ENCODE assay signal across 11 cellular contexts in the genomic region with DNA sequence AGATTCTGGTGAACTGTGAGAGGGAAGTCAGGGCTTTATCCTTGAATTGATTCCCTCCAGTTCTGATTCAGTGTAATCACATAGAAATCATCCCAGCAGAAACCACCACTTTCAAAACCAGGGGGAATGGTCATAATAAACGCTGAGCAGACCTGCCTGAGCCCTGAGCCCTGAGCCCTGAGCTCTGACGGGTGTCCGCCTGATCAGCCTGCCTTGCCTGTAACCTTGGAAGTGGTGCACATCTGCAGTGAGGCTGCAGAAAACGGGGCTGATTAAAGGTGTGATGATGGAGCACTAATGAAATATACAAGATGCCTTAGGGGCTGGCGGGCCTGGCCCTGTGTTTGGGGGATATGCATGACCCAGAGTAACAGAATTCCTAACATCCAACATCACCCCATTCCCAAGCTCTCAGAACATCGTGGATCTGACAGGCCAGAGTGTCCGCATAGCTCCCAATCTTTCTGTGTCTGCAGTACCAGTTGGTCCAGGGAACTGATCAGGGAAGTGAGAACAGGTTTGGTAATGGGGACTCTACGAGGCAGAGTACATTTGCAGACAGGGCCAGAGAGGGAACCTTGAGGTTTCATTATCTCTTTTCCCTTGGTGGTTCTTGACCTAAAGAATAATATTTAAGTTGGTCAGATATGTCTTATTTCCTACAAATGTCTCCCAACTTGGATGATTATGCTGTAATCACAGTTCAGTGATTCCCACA. TPM values are rescaled to one million over a fixed set of nuclear protein-coding genes. Genes with fewer than 3 reads are reported as not detected.
DNase-seq lines count a peak whose midpoint lies in the region; ATAC-seq, FAIRE-seq and TF ChIP-seq lines count a peak whose summit lies in the region.
"Had no signal": no experiment of that assay in that cellular context is flagged by ENCODE, and none has a peak within 500 bp of the region (broad histone marks: within the 10 kb centered on the region; RNA-seq: fewer than 3 reads in every experiment).

No MANE protein-coding gene starts in this region.

- DNase-seq in GM12891 (ENCODE audit: insufficient read length, low spot score) (no peak), NCI-H2107 (lab: John Stamatoyannopoulos, UW) (no peak), SW 1271 (lab: John Stamatoyannopoulos, UW) (no peak)
- no peak for DNase-seq in activated CD4-positive, alpha-beta T cell treated with anti-CD3 and anti-CD28 coated beads for 48 hours
- DNase-seq: esophagus squamous epithelium, sigmoid colon had no signal

- ATAC-seq in GM19395 (IDR thresholded peaks at IDR 0.05; ENCODE audit: unreplicated experiment) (peak; percentile 28), HG02798 (IDR thresholded peaks at IDR 0.05; ENCODE audit: poor library complexity, unreplicated experiment) (peak; percentile 14), HG03442 (IDR thresholded peaks at IDR 0.05; ENCODE audit: unreplicated experiment) (peak; percentile 6), GM21825 (IDR thresholded peaks at IDR 0.05; ENCODE audit: unreplicated experiment) (no peak)
- ATAC-seq: activated CD8-positive, alpha-beta T cell treated with anti-CD3 and anti-CD28 coated beads, Interleukin-2, amount 10 ng/mL, durations not matched to agents 7 days and 5 days had no signal

- peak; percentile 70 for FAIRE-seq in GM12891 (lab: Jason Lieb, UNC)

- no peak for TF ChIP-seq POLR2A in GM12891 (IDR thresholded peaks at IDR 0.05; ENCODE audit: low read depth, low read length)

TF ChIP-seq in GM12891, 5 proteins besides CTCF, POLR2A, EP300 and RAD21:
- TF ChIP-seq POLR2AphosphoS5 (IDR thresholded peaks at IDR 0.05; ENCODE audit: low read depth, low read length) (no peak), SPI1 (IDR thresholded peaks at IDR 0.05; ENCODE audit: low read depth, low read length) (peak; percentile 84), PAX5 (IDR thresholded peaks at IDR 0.05; ENCODE audit: insufficient read depth, low read length, severe bottlenecking) (no peak), TAF1 (IDR thresholded peaks at IDR 0.05; ENCODE audit: low read depth, low read length) (no peak), POU2F2 (IDR thresholded peaks at IDR 0.05; ENCODE audit: low read depth, low read length) (no peak)

RNA-seq across cellular contexts. Expression of a gene that starts 37.8 kb away (rescaled TPM):
- polyA plus RNA-seq in GM12891 (2012; ENCODE audit: low read depth, missing spikeins) = 10.2 TPM

RNA-seq across cellular contexts. Expression of a gene that starts 53.9 kb away (rescaled TPM):
- 9.3 TPM for polyA plus RNA-seq in GM12891 (2012; ENCODE audit: low read depth, missing spikeins)
